Comparison of ENCODE assay signal across 8 cellular contexts in genomic region chr2:64989126-64989981, GRCh38. TPM values are rescaled to one million over a fixed set of nuclear protein-coding genes. Genes with fewer than 3 reads are reported as not detected.
DNase-seq lines count a peak whose midpoint lies in the region; ATAC-seq and TF ChIP-seq lines count a peak whose summit lies in the region.

Gene SLC1A4, plus strand, starts transcription at chr2:64989399. Its CDS starts 245 bp downstream, at chr2:64989644.

- H3K4me2 ChIP-seq in DND-41 (ENCODE audit: insufficient read depth, low read length) (peak within 1 kb of the TSS; percentile 83), GM23248 (ENCODE audit: unreplicated experiment) (peak within 1 kb of the TSS; percentile 92)

- in situ Hi-C loops in GM23248 (cut with MboI): no loop called here

- H3K27me3 Mint-ChIP-seq in activated T-helper 2 cell treated with anti-CD3 and anti-CD28 coated beads, Interferon-gamma antibody, Interleukin-2, Interleukin-4, amounts not matched to agents 10 μg/mL and 5 μg/mL and 100 μg/mL, durations not matched to agents 14 hours and 24 hours and 36 hours (ENCODE audit: low read depth): peaks cover under 1% of the 10 kb centered on the region
- H3K27me3 Mint-ChIP-seq in nephron progenitor cell (ENCODE audit: low read depth, poor library complexity): peaks cover 47% of the 10 kb centered on the region
- H3K27me3 Mint-ChIP-seq in stimulated activated naive CD8-positive, alpha-beta T cell treated with anti-CD3 and anti-CD28 coated beads, Interleukin-15, amount 100 ng/mL, for 72 hours: peaks cover 40% of the 10 kb centered on the region

- H3K27me3 ChIP-seq in DND-41 (ENCODE audit: insufficient read depth, low read length, poor library complexity) (no peaks in the 10 kb centered on the region), GM23248 (replicated peaks; ENCODE audit: insufficient read depth) (no peaks in the 10 kb centered on the region), RWPE2 (ENCODE audit: insufficient read depth, poor library complexity, severe bottlenecking) (no peaks in the 10 kb centered on the region)

- H3K36me3 ChIP-seq in DND-41 (ENCODE audit: insufficient read depth, low read length) (peaks cover 36% of the 10 kb centered on the region), GM23248 (ENCODE audit: low read depth) (no peaks in the 10 kb centered on the region), RWPE2 (ENCODE audit: low read depth) (no peaks in the 10 kb centered on the region)

- peaks cover 32% of the 10 kb centered on the region for H3K36me3 Mint-ChIP-seq in activated T-helper 2 cell treated with anti-CD3 and anti-CD28 coated beads, Interferon-gamma antibody, Interleukin-2, Interleukin-4, amounts not matched to agents 10 μg/mL and 5 μg/mL and 100 μg/mL, durations not matched to agents 14 hours and 24 hours and 36 hours (ENCODE audit: low read depth)
- H3K36me3 Mint-ChIP-seq in nephron progenitor cell (ENCODE audit: low read depth): no peaks in the 10 kb centered on the region

- ATAC-seq in DND-41 (ENCODE audit: insufficient read depth, low read depth) (peak; percentile 77), RWPE2 (ENCODE audit: low read depth) (peak; percentile 74)
- peak; percentile 88 for ATAC-seq in stimulated activated naive CD8-positive, alpha-beta T cell treated with anti-CD3 and anti-CD28 coated beads, Interleukin-15, amount 100 ng/mL, for 72 hours

- DNase-seq in DND-41 (peak; percentile 94), GM23248 (peak; percentile 97), Kasumi-1 (lab: John Stamatoyannopoulos, UW) (peak; percentile 82 to 84), RWPE2 (ENCODE audit: low spot score) (peak; percentile 81), fibroblast of the aortic adventitia (ENCODE audit: low read depth) (peak; percentile 84), nephron progenitor cell (peak; percentile 80)
- peak; percentile 85 for DNase-seq in activated T-helper 2 cell treated with anti-CD3 and anti-CD28 coated beads, Interferon-gamma antibody, Interleukin-2, Interleukin-4, amounts not matched to agents 10 μg/mL and 5 μg/mL and 100 μg/mL, durations not matched to agents 14 hours and 24 hours and 36 hours (ENCODE audit: low spot score)
- DNase-seq in stimulated activated naive CD8-positive, alpha-beta T cell treated with anti-CD3 and anti-CD28 coated beads, Interleukin-15, amount 100 ng/mL, for 72 hours: peak; percentile 82 to 83

- H3K4me3 ChIP-seq in DND-41 (ENCODE audit: low read depth in 1 of 2, low read length in 2 of 2): peak within 1 kb of the TSS; percentile 64 to 82
- H3K4me3 ChIP-seq in GM23248: peak within 1 kb of the TSS; percentile 93
- H3K4me3 ChIP-seq in RWPE2 (ENCODE audit: severe bottlenecking): peak within 1 kb of the TSS; percentile 52
- H3K4me3 ChIP-seq in fibroblast of the aortic adventitia (ENCODE audit: low read depth, low read length): peak within 1 kb of the TSS; percentile 87

- H2AFZ ChIP-seq in DND-41 (ENCODE audit: low read depth, low read length) (peak within 1 kb of the TSS; percentile 68), GM23248 (peak within 1 kb of the TSS; percentile 88)

- H3F3A ChIP-seq in GM23248 (ENCODE audit: insufficient read depth): peaks cover 6% of the 10 kb centered on the region; the same call in 1 of the 2 replicates

- H3K79me2 ChIP-seq in DND-41 (ENCODE audit: insufficient read depth, low read length) (peaks cover 60% of the 10 kb centered on the region), GM23248 (ENCODE audit: insufficient read depth) (peaks cover 51% of the 10 kb centered on the region)

- 0 to 1% methylated on average over 65 to 84 of the region's 109 CpGs for WGBS in GM23248 (ENCODE audit: low coverage in 1 of 2, low lambda C conversion rate in 2 of 2, missing lambda C conversion rate in 2 of 2), 2 experiments

- no peak for TF ChIP-seq CTCF in DND-41 (IDR thresholded peaks at IDR 0.05; ENCODE audit: borderline replicate concordance, extremely low read depth, low read length, poor library complexity, severe bottlenecking)
- no peak for TF ChIP-seq CTCF in RWPE2 (IDR thresholded peaks at IDR 0.05; ENCODE audit: poor library complexity, severe bottlenecking)
- no peak for TF ChIP-seq CTCF in fibroblast of the aortic adventitia (IDR thresholded peaks at IDR 0.05; ENCODE audit: insufficient read depth, low read length)
- no peak for TF ChIP-seq CTCF in nephron progenitor cell (IDR thresholded peaks at IDR 0.05)

- H3K4me1 ChIP-seq in DND-41 (ENCODE audit: insufficient read depth, low read length) (peaks cover 65% of the 10 kb centered on the region), GM23248 (ENCODE audit: insufficient read depth) (peaks cover 16% of the 10 kb centered on the region; the same call in 1 of the 2 replicates), RWPE2 (ENCODE audit: insufficient read depth, poor library complexity, severe bottlenecking) (peaks cover 6% of the 10 kb centered on the region)

- H3K4me3 Mint-ChIP-seq in activated T-helper 2 cell treated with anti-CD3 and anti-CD28 coated beads, Interferon-gamma antibody, Interleukin-2, Interleukin-4, amounts not matched to agents 10 μg/mL and 5 μg/mL and 100 μg/mL, durations not matched to agents 14 hours and 24 hours and 36 hours (ENCODE audit: low read depth): peak within 1 kb of the TSS; percentile 95
- peak within 1 kb of the TSS; percentile 92 for H3K4me3 Mint-ChIP-seq in nephron progenitor cell
- peak within 1 kb of the TSS; percentile 90 to 92 for H3K4me3 Mint-ChIP-seq in stimulated activated naive CD8-positive, alpha-beta T cell treated with anti-CD3 and anti-CD28 coated beads, Interleukin-15, amount 100 ng/mL, for 72 hours

- H3K9me3 ChIP-seq in DND-41 (ENCODE audit: insufficient read depth, low read length, severe bottlenecking) (no peaks in the 10 kb centered on the region), GM23248 (ENCODE audit: low read depth) (no peaks in the 10 kb centered on the region), RWPE2 (ENCODE audit: severe bottlenecking) (no peaks in the 10 kb centered on the region)

- H3K4me1 Mint-ChIP-seq in activated T-helper 2 cell treated with anti-CD3 and anti-CD28 coated beads, Interferon-gamma antibody, Interleukin-2, Interleukin-4, amounts not matched to agents 10 μg/mL and 5 μg/mL and 100 μg/mL, durations not matched to agents 14 hours and 24 hours and 36 hours (ENCODE audit: low read depth): peaks cover 66% of the 10 kb centered on the region
- H3K4me1 Mint-ChIP-seq in nephron progenitor cell: peaks cover 35% of the 10 kb centered on the region
- H3K4me1 Mint-ChIP-seq in stimulated activated naive CD8-positive, alpha-beta T cell treated with anti-CD3 and anti-CD28 coated beads, Interleukin-15, amount 100 ng/mL, for 72 hours: peaks cover 59% of the 10 kb centered on the region

- intact Hi-C loops in activated T-helper 2 cell treated with anti-CD3 and anti-CD28 coated beads, Interferon-gamma antibody, Interleukin-2, Interleukin-4, amounts not matched to agents 10 μg/mL and 5 μg/mL and 100 μg/mL, durations not matched to agents 14 hours and 24 hours and 36 hours (cut with micrococcal nuclease): loop anchor here (2.0 to 10.0 kb wide), 9 partner anchors 51 to 467 kb away; partner anchors contain the start of genes ACTR2, AFTPH, CEP68 and RAB1A

- H3K9ac ChIP-seq in DND-41 (ENCODE audit: low read depth, low read length): peak within 1 kb of the TSS; percentile 95
- peak within 1 kb of the TSS; percentile 100 for H3K9ac ChIP-seq in GM23248

- peak within 1 kb of the TSS; percentile 90 for H3K27ac Mint-ChIP-seq in activated T-helper 2 cell treated with anti-CD3 and anti-CD28 coated beads, Interferon-gamma antibody, Interleukin-2, Interleukin-4, amounts not matched to agents 10 μg/mL and 5 μg/mL and 100 μg/mL, durations not matched to agents 14 hours and 24 hours and 36 hours
- peak within 1 kb of the TSS; percentile 84 for H3K27ac Mint-ChIP-seq in nephron progenitor cell
- peak within 1 kb of the TSS; percentile 92 to 99 for H3K27ac Mint-ChIP-seq in stimulated activated naive CD8-positive, alpha-beta T cell treated with anti-CD3 and anti-CD28 coated beads, Interleukin-15, amount 100 ng/mL, for 72 hours

- H4K20me1 ChIP-seq in DND-41 (ENCODE audit: insufficient read depth, low read length) (peaks cover 49% of the 10 kb centered on the region), GM23248 (ENCODE audit: insufficient read depth) (no peaks in the 10 kb centered on the region)

- no peaks in the 10 kb centered on the region for H3K9me3 Mint-ChIP-seq in activated T-helper 2 cell treated with anti-CD3 and anti-CD28 coated beads, Interferon-gamma antibody, Interleukin-2, Interleukin-4, amounts not matched to agents 10 μg/mL and 5 μg/mL and 100 μg/mL, durations not matched to agents 14 hours and 24 hours and 36 hours
- no peaks in the 10 kb centered on the region for H3K9me3 Mint-ChIP-seq in nephron progenitor cell
- no peaks in the 10 kb centered on the region for H3K9me3 Mint-ChIP-seq in stimulated activated naive CD8-positive, alpha-beta T cell treated with anti-CD3 and anti-CD28 coated beads, Interleukin-15, amount 100 ng/mL, for 72 hours

- H3K9me2 ChIP-seq in GM23248 (ENCODE audit: insufficient read depth): no peaks in the 10 kb centered on the region

- peak within 1 kb of the TSS; percentile 98 for H3K27ac ChIP-seq in DND-41 (ENCODE audit: low read length)
- peak within 1 kb of the TSS; percentile 100 for H3K27ac ChIP-seq in GM23248
- peak within 1 kb of the TSS; percentile 50 for H3K27ac ChIP-seq in RWPE2 (ENCODE audit: poor library complexity, severe bottlenecking)

RNA-seq across cellular contexts. Expression of gene SLC1A4, which starts in this region (rescaled TPM):
- 51.9 and 62.3 TPM in 2 replicates for total RNA-seq in GM23248 (2014; rRNA removed; shearing (Covaris generic))
- polyA plus RNA-seq in GM23248 (2016; fragmentation: Nextera tagmentation; extraction: Ambion mirVana): 25.6 and 27.4 TPM in 2 replicates
- total RNA-seq in activated T-helper 2 cell treated with anti-CD3 and anti-CD28 coated beads, Interferon-gamma antibody, Interleukin-2, Interleukin-4, amounts not matched to agents 10 μg/mL and 5 μg/mL and 100 μg/mL, durations not matched to agents 14 hours and 24 hours and 36 hours: 21.0 and 22.5 TPM in 2 replicates
- total RNA-seq in fibroblast of the aortic adventitia (ENCODE audit: low replicate concordance): 9.5 and 24.1 TPM in 2 replicates

Comparison
In these comparisons a context has a peak if more than half of its experiments do, and no peak if none do; other contexts are left out.
1. Peak in every context shown above with its lines: DNase-seq, ATAC-seq, H3K4me3 ChIP-seq and H3K27ac ChIP-seq.
2. H3K27ac ChIP-seq: peak in every context shown above with its lines; median percentile 100 in GM23248; 98 in DND-41; 50 in RWPE2.